In the genomic region with DNA sequence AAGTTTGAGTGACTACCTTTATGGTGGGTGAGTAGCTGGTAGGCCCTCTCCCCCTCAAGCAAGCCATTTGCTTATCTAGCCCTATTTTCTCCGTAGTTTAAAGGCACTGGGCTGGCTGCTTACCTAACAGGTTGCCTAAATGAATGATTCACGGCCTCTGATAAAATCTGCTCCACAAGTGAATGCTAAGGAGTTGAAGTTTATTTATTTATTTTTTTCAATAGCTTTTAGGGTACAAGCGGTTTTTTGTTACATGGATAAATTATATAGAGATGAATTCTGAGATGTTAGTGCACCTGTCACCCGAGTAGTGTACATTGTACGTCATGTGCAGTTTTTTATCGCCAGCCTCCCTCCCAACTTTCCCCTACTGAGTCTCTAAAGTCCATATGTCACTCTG, we compare ENCODE assay signal across 22 cellular contexts.
"Had no signal": no experiment of that assay in that cellular context is flagged by ENCODE, and none has a peak within 500 bp of the region (broad histone marks: within the 10 kb centered on the region; RNA-seq: fewer than 3 reads in every experiment).

No MANE protein-coding gene starts in this region.

- DNase-seq: activated B cell treated with CpG ODN at 0.5 μM for 24 hours; activated CD4-positive, alpha-beta memory T cell treated with anti-CD3 and anti-CD28 coated beads, Interleukin-2, amount 10 ng/mL, durations not matched to agents 7 days and 5 days; activated CD4-positive, alpha-beta T cell treated with anti-CD3 and anti-CD28 coated beads for 36 hours; activated CD8-positive, alpha-beta memory T cell treated with anti-CD3 and anti-CD28 coated beads, Interleukin-2, amount 10 ng/mL, durations not matched to agents 7 days and 5 days; activated gamma-delta T cell; activated T-cell treated with anti-CD3 and anti-CD28 coated beads for 4 hours; colonic mucosa; endodermal cell; head of caudate nucleus; left ventricle myocardium inferior; pancreas; right cardiac atrium; stimulated activated CD4-positive, alpha-beta T cell treated with anti-CD3 and anti-CD28 coated beads, Interleukin-4, amount 100 ng/mL, for 24 hours; stimulated activated naive CD8-positive, alpha-beta T cell treated with anti-CD3 and anti-CD28 coated beads, Interleukin-15, Interleukin-2, amounts not matched to agents 100 U/mL and 50 U/mL, for 24 hours; T-helper 1 cell; T-helper 9 cell; tibial artery had no signal

- H3K9me3 Mint-ChIP-seq: activated B cell treated with CpG ODN at 0.5 μM for 24 hours; activated CD4-positive, alpha-beta memory T cell treated with anti-CD3 and anti-CD28 coated beads, Interleukin-2, amount 10 ng/mL, durations not matched to agents 7 days and 5 days; activated naive CD4-positive, alpha-beta T cell treated with anti-CD3 and anti-CD28 coated beads, Interleukin-2, amount 50 U/mL, for 72 hours; central memory CD8-positive, alpha-beta T cell; endodermal cell; nephron had no signal

- H3K27me3 ChIP-seq: breast epithelium, colonic mucosa, gastroesophageal sphincter, tibial artery had no signal

- H3K4me3 Mint-ChIP-seq: activated B cell treated with CpG ODN at 0.5 μM for 24 hours; activated CD4-positive, alpha-beta memory T cell treated with anti-CD3 and anti-CD28 coated beads, Interleukin-2, amount 10 ng/mL, durations not matched to agents 7 days and 5 days; activated CD4-positive, alpha-beta T cell treated with anti-CD3 and anti-CD28 coated beads for 36 hours; activated CD8-positive, alpha-beta memory T cell treated with anti-CD3 and anti-CD28 coated beads, Interleukin-2, amount 10 ng/mL, durations not matched to agents 7 days and 5 days; central memory CD8-positive, alpha-beta T cell; endodermal cell; nephron had no signal

- H3K27ac Mint-ChIP-seq: activated B cell treated with CpG ODN at 0.5 μM for 24 hours, endodermal cell had no signal

- H3K4me3 ChIP-seq: breast epithelium, colonic mucosa, gastroesophageal sphincter, left ventricle myocardium inferior, pancreas, tibial artery had no signal

- H3K36me3 Mint-ChIP-seq: activated naive CD4-positive, alpha-beta T cell treated with anti-CD3 and anti-CD28 coated beads, Interleukin-2, amount 50 U/mL, for 72 hours had no signal

- H3K27me3 Mint-ChIP-seq: activated B cell treated with CpG ODN at 0.5 μM for 24 hours; activated CD4-positive, alpha-beta memory T cell treated with anti-CD3 and anti-CD28 coated beads, Interleukin-2, amount 10 ng/mL, durations not matched to agents 7 days and 5 days; activated CD4-positive, alpha-beta T cell treated with anti-CD3 and anti-CD28 coated beads for 36 hours; activated CD8-positive, alpha-beta memory T cell treated with anti-CD3 and anti-CD28 coated beads, Interleukin-2, amount 10 ng/mL, durations not matched to agents 7 days and 5 days; central memory CD8-positive, alpha-beta T cell had no signal

- H3K27ac ChIP-seq: breast epithelium, colonic mucosa, gastroesophageal sphincter, left ventricle myocardium inferior, pancreas, tibial artery had no signal
